In genomic region chr15:77527164-77527778, GRCh38 we compare ENCODE assay signal across 11 cellular contexts.
A peak's percentile ranks its signal among the peaks of the same experiment; 100 is the strongest.
DNase-seq lines count a peak whose midpoint lies in the region; ATAC-seq and TF ChIP-seq lines count a peak whose summit lies in the region.
"Had no signal": no experiment of that assay in that cellular context is flagged by ENCODE, and none has a peak within 500 bp of the region (broad histone marks: within the 10 kb centered on the region; RNA-seq: fewer than 3 reads in every experiment).

No MANE protein-coding gene starts in this region.

- H3K4me3 Mint-ChIP-seq in neural crest cell = no peak overlapping the region
- H3K4me3 Mint-ChIP-seq: activated CD4-positive, alpha-beta memory T cell treated with anti-CD3 and anti-CD28 coated beads, Interleukin-2, amount 10 ng/mL, durations not matched to agents 7 days and 5 days; stimulated activated naive CD8-positive, alpha-beta T cell treated with anti-CD3 and anti-CD28 coated beads, Interleukin-15, Interleukin-2, amounts not matched to agents 100 ng/mL and 50 ng/mL, for 24 hours had no signal

- H3K27ac Mint-ChIP-seq in neural crest cell (ENCODE audit: unreplicated experiment) = peak overlapping the region; percentile 43
- H3K27ac Mint-ChIP-seq: activated CD4-positive, alpha-beta memory T cell treated with anti-CD3 and anti-CD28 coated beads, Interleukin-2, amount 10 ng/mL, durations not matched to agents 7 days and 5 days; stimulated activated naive CD8-positive, alpha-beta T cell treated with anti-CD3 and anti-CD28 coated beads, Interleukin-15, Interleukin-2, amounts not matched to agents 100 ng/mL and 50 ng/mL, for 24 hours had no signal

- no peaks in the 10 kb centered on the region for H3K27me3 Mint-ChIP-seq in neural crest cell (ENCODE audit: low read depth)
- H3K27me3 Mint-ChIP-seq: stimulated activated naive CD8-positive, alpha-beta T cell treated with anti-CD3 and anti-CD28 coated beads, Interleukin-15, Interleukin-2, amounts not matched to agents 100 ng/mL and 50 ng/mL, for 24 hours had no signal

- H3K9me3 Mint-ChIP-seq in neural crest cell = no peaks in the 10 kb centered on the region
- H3K9me3 Mint-ChIP-seq: activated CD4-positive, alpha-beta memory T cell treated with anti-CD3 and anti-CD28 coated beads, Interleukin-2, amount 10 ng/mL, durations not matched to agents 7 days and 5 days; stimulated activated naive CD8-positive, alpha-beta T cell treated with anti-CD3 and anti-CD28 coated beads, Interleukin-15, Interleukin-2, amounts not matched to agents 100 ng/mL and 50 ng/mL, for 24 hours had no signal

- no peaks in the 10 kb centered on the region for H3K36me3 Mint-ChIP-seq in neural crest cell (ENCODE audit: low read depth)

- no peak for TF ChIP-seq CTCF in neural crest cell (conservative IDR thresholded peaks at IDR 0.05)

- peaks cover 44% of the 10 kb centered on the region for H3K4me1 Mint-ChIP-seq in neural crest cell
- H3K4me1 Mint-ChIP-seq: activated CD4-positive, alpha-beta memory T cell treated with anti-CD3 and anti-CD28 coated beads, Interleukin-2, amount 10 ng/mL, durations not matched to agents 7 days and 5 days had no signal

- no peak for ATAC-seq in GM18868 (IDR thresholded peaks at IDR 0.05; ENCODE audit: unreplicated experiment)

- DNase-seq in COR-L47 (lab: John Stamatoyannopoulos, UW) (peak; percentile 42), M059J (ENCODE audit: low read depth) (peak; percentile 36), ecto neural progenitor cell (ENCODE audit: low spot score) (peak; percentile 86), neural crest cell (ENCODE audit: low read depth, low spot score) (peak; percentile 43), GM19238 (ENCODE audit: insufficient read length, low spot score) (no peak), NCI-H345 treated with DMSO at 0.1 percent for 48 hours (lab: John Stamatoyannopoulos, UW; ENCODE audit: unreplicated experiment) (no peak), kidney glomerular epithelial cell (lab: John Stamatoyannopoulos, UW) (no peak)
- DNase-seq: activated CD4-positive, alpha-beta memory T cell treated with anti-CD3 and anti-CD28 coated beads, Interleukin-2, amount 10 ng/mL, durations not matched to agents 7 days and 5 days; NCI-H1048 had no signal

Comparison
In these comparisons a context has a peak if more than half of its experiments do, and no peak if none do; other contexts are left out.
1. DNase-seq: peak in COR-L47 (single experiment), M059J (single experiment), ecto neural progenitor cell (single experiment) and neural crest cell (single experiment); none in GM19238 (single experiment), NCI-H345 treated with DMSO at 0.1 percent for 48 hours (single experiment) and kidney glomerular epithelial cell (single experiment).